ENCODE assay signal across 28 cellular contexts in the genomic region with DNA sequence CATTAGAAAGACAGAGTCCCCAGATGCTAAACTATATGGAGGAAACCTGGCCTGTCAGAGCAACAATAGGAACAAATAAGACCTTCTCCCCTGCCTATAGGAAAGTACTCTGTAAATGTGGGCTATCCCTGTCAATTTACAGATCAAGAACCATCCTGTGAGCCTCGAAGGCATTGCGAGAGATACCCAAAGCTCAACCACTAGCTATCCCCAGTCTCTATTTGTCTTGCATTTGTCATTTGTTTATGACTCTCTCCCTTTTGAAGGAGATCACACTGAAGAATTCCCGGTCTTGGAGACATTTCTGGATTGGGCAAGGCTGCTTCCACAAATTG.
"Had no signal": no experiment of that assay in that cellular context is flagged by ENCODE, and none has a peak within 500 bp of the region (broad histone marks: within the 10 kb centered on the region; RNA-seq: fewer than 3 reads in every experiment).

No MANE protein-coding gene starts in this region.

- H3K9me3 Mint-ChIP-seq: activated CD4-positive, alpha-beta memory T cell treated with anti-CD3 and anti-CD28 coated beads for 36 hours; activated CD4-positive, alpha-beta T cell treated with anti-CD3 and anti-CD28 coated beads, Interleukin-2, amount 10 ng/mL, durations not matched to agents 24 days and 14 days; activated naive CD4-positive, alpha-beta T cell treated with anti-CD3 and anti-CD28 coated beads, Interleukin-2, amount 50 U/mL, for 24 hours; activated naive CD8-positive, alpha-beta T cell treated with anti-CD3 and anti-CD28 coated beads, Interleukin-2, amount 50 U/mL, for 24 hours; activated T-cell treated with anti-CD3 and anti-CD28 coated beads, Interleukin-2, amount 50 U/mL, for 4 hours; activated T-helper 17 cell treated with anti-CD3 and anti-CD28 coated beads, Interleukin-2, amount 50 U/mL, for 72 hours; central memory CD8-positive, alpha-beta T cell; naive B cell; stimulated activated naive CD8-positive, alpha-beta T cell treated with anti-CD3 and anti-CD28 coated beads, Interleukin-15, Interleukin-2, amounts not matched to agents 100 ng/mL and 50 ng/mL, for 24 hours had no signal

- H3K4me3 Mint-ChIP-seq: activated CD4-positive, alpha-beta memory T cell treated with anti-CD3 and anti-CD28 coated beads for 36 hours; activated CD4-positive, alpha-beta T cell treated with anti-CD3 and anti-CD28 coated beads, Interleukin-2, amount 10 ng/mL, durations not matched to agents 24 days and 14 days; activated naive CD4-positive, alpha-beta T cell treated with anti-CD3 and anti-CD28 coated beads, Interleukin-2, amount 50 U/mL, for 24 hours; activated naive CD8-positive, alpha-beta T cell treated with anti-CD3 and anti-CD28 coated beads, Interleukin-2, amount 50 U/mL, for 24 hours; activated T-cell treated with anti-CD3 and anti-CD28 coated beads, Interleukin-2, amount 50 U/mL, for 4 hours; activated T-helper 17 cell treated with anti-CD3 and anti-CD28 coated beads, Interleukin-2, amount 50 U/mL, for 72 hours; central memory CD8-positive, alpha-beta T cell; mesothelial cell of epicardium; naive B cell; nephron progenitor cell; stimulated activated naive CD8-positive, alpha-beta T cell treated with anti-CD3 and anti-CD28 coated beads, Interleukin-15, Interleukin-2, amounts not matched to agents 100 ng/mL and 50 ng/mL, for 24 hours had no signal

- H3K27ac ChIP-seq: breast epithelium, epithelial cell of prostate, left ventricle myocardium inferior, neutrophil, thoracic aorta, uterus had no signal

- H3K36me3 ChIP-seq: breast epithelium, left ventricle myocardium inferior, neutrophil, thoracic aorta, uterus had no signal

- H3K4me3 ChIP-seq: breast epithelium, left ventricle myocardium inferior, skin epidermis, thoracic aorta, uterus had no signal

- H3K9me3 ChIP-seq: breast epithelium, left ventricle myocardium inferior, neutrophil, thoracic aorta, uterus had no signal

- ATAC-seq: activated naive CD8-positive, alpha-beta T cell treated with anti-CD3 and anti-CD28 coated beads, Interleukin-2, amount 50 U/mL, for 24 hours; activated T-cell treated with anti-CD3 and anti-CD28 coated beads, Interleukin-2, amount 50 U/mL, for 4 hours; sciatic nerve had no signal

- FAIRE-seq: colon, endometrium, frontal cortex, islet of Langerhans, TTC549 had no signal

- H3K36me3 Mint-ChIP-seq: activated CD4-positive, alpha-beta memory T cell treated with anti-CD3 and anti-CD28 coated beads for 36 hours; activated naive CD4-positive, alpha-beta T cell treated with anti-CD3 and anti-CD28 coated beads, Interleukin-2, amount 50 U/mL, for 24 hours; mesothelial cell of epicardium; naive B cell had no signal

- H3K4me1 ChIP-seq: breast epithelium, uterus had no signal

- DNase-seq: activated CD4-positive, CD25-positive, alpha-beta regulatory T cell treated with anti-CD3 and anti-CD28 coated beads, Interleukin-2, amount 50 U/mL, for 72 hours; activated T-cell treated with anti-CD3 and anti-CD28 coated beads, Interleukin-2, amount 50 U/mL, for 4 hours; effector CD4-positive, alpha-beta T cell; left ventricle myocardium inferior; naive B cell; stimulated activated CD4-positive, alpha-beta T cell treated with anti-CD3 and anti-CD28 coated beads, Interleukin-4, amount 100 ng/mL, for 1 hour; T-helper 9 cell; uterus had no signal

- H3K27me3 ChIP-seq: breast epithelium, neutrophil, uterus had no signal

- H3K4me1 Mint-ChIP-seq: activated naive CD4-positive, alpha-beta T cell treated with anti-CD3 and anti-CD28 coated beads, Interleukin-2, amount 50 U/mL, for 24 hours; activated naive CD8-positive, alpha-beta T cell treated with anti-CD3 and anti-CD28 coated beads, Interleukin-2, amount 50 U/mL, for 24 hours; activated T-helper 17 cell treated with anti-CD3 and anti-CD28 coated beads, Interleukin-2, amount 50 U/mL, for 72 hours; central memory CD8-positive, alpha-beta T cell; mesothelial cell of epicardium; naive B cell; nephron progenitor cell had no signal

- H3K27ac Mint-ChIP-seq: activated CD4-positive, alpha-beta memory T cell treated with anti-CD3 and anti-CD28 coated beads for 36 hours; activated CD4-positive, alpha-beta T cell treated with anti-CD3 and anti-CD28 coated beads, Interleukin-2, amount 10 ng/mL, durations not matched to agents 24 days and 14 days; activated naive CD4-positive, alpha-beta T cell treated with anti-CD3 and anti-CD28 coated beads, Interleukin-2, amount 50 U/mL, for 24 hours; activated naive CD8-positive, alpha-beta T cell treated with anti-CD3 and anti-CD28 coated beads, Interleukin-2, amount 50 U/mL, for 24 hours; activated T-helper 17 cell treated with anti-CD3 and anti-CD28 coated beads, Interleukin-2, amount 50 U/mL, for 72 hours; mesothelial cell of epicardium; naive B cell; nephron progenitor cell; stimulated activated naive CD8-positive, alpha-beta T cell treated with anti-CD3 and anti-CD28 coated beads, Interleukin-15, Interleukin-2, amounts not matched to agents 100 ng/mL and 50 ng/mL, for 24 hours had no signal
